ENCODE assay signal across 8 cellular contexts in the genomic region with DNA sequence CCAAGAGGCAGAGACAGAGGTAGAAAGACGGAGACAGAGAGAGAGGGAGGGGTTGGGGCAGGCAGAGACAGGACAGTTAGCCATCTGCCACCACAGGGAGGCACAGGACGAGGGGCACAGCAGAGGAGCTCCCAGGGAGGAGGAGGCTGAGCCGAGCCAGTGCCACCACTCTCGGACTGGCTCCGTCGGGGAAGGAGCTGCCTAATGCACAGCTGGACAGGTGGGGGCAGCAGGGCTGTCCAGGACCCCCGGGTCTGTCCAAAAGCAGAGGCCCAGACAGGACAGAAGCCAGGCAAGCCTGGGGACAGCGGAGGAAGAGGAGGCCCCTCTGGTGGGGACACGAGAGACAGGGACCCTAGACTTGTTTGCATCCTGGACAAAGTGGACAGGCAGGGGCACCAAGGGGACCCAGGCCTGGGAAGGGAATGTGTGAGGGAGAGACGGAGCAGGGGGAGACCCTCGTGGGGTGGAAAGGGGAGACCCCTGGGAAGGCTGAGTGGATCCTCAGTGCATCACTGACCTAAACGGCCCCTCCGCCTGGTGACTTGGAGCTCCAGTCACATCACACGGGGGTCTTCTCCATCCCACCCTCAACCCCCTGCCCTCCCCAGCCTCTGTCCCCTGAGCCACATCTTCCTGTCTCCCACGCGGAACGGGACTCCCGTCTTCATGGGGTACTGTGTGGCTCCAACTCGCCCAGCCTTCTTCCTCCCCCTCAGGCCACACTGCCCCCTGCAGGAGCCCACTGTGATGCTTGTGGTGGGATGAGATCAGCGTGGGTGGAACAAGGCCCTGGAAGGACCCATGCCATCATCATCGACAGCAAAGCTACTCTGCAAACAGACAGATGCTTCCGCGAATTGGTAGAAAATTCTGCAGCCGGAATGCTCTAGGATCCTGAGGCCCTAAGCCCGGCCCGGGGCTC. TPM values are rescaled to one million over a fixed set of nuclear protein-coding genes. Genes with fewer than 3 reads are reported as not detected.
A peak's percentile ranks its signal among the peaks of the same experiment; 100 is the strongest.
DNase-seq lines count a peak whose midpoint lies in the region; ATAC-seq, FAIRE-seq and TF ChIP-seq lines count a peak whose summit lies in the region.

No MANE protein-coding gene starts in this region.

- H4K5ac ChIP-seq in IMR-90 (ENCODE audit: low read depth, low read length) = peak overlapping the region; percentile 9
- no peak overlapping the region for H4K5ac ChIP-seq in H1 (ENCODE audit: insufficient read length, low read depth, low read length)

- H2BK5ac ChIP-seq in IMR-90 (ENCODE audit: low read depth, low read length, poor library complexity, severe bottlenecking) = no peak overlapping the region
- H2BK5ac ChIP-seq in H1 (ENCODE audit: low read depth, low read length) = no peak overlapping the region

- TF ChIP-seq POLR2A in IMR-90 (IDR thresholded peaks at IDR 0.05; ENCODE audit: low read depth, low read length) (no peak), H1 (IDR thresholded peaks at IDR 0.05; ENCODE audit: control extremely low read depth in 1 of 2, low read depth in 2 of 2, low read length in 2 of 2) (no peak)

- H3K18ac ChIP-seq in IMR-90 (ENCODE audit: low read depth, low read length) = no peak overlapping the region
- H3K18ac ChIP-seq in H1 (ENCODE audit: extremely low read depth, low read length) = no peak overlapping the region; the same call in 1 of the 2 replicates

- H3K23ac ChIP-seq in IMR-90 (ENCODE audit: low read depth, low read length) (peak overlapping the region; percentile 12; the same call in 1 of the 2 replicates), H1 (ENCODE audit: insufficient read length) (no peak overlapping the region)

- H3K9me1 ChIP-seq in IMR-90 (ENCODE audit: insufficient read depth, low read length) = peaks cover 11% of the 10 kb centered on the region; the same call in 1 of the 2 replicates

- peak; percentile 52 for DNase-seq in COLO668 (lab: John Stamatoyannopoulos, UW; ENCODE audit: unreplicated experiment)
- DNase-seq in IMR-90 = no peak
- no peak for DNase-seq in H1 (ENCODE audit: low read depth in 1 of 2, low spot score in 2 of 2)
- no peak for DNase-seq in neural crest cell (ENCODE audit: low read depth, low spot score)
- no peak for DNase-seq in GOT3 (lab: John Stamatoyannopoulos, UW)
- no peak for DNase-seq in DMS79 treated with DMSO at 0.1 percent for 48 hours (lab: John Stamatoyannopoulos, UW)
- DNase-seq in NCI-H146 treated with DMSO at 0.1 percent for 48 hours (lab: John Stamatoyannopoulos, UW; ENCODE audit: unreplicated experiment) = no peak

- peak overlapping the region; percentile 66 for H3K4ac ChIP-seq in IMR-90 (ENCODE audit: low read depth, low read length)
- H3K4ac ChIP-seq in H1 (replicated peaks; ENCODE audit: insufficient read length, low read depth, low read length) = no peak overlapping the region

- no peak overlapping the region for H3K56ac ChIP-seq in IMR-90 (ENCODE audit: extremely low read depth, insufficient read depth, low read length)
- no peak overlapping the region for H3K56ac ChIP-seq in H1 (replicated peaks; ENCODE audit: insufficient read length, low read depth, low read length)

- peaks cover 3% of the 10 kb centered on the region; the same call in 1 of the 2 replicates for H3K4me1 ChIP-seq in IMR-90 (ENCODE audit: control insufficient read depth, insufficient read depth, low read length)
- H3K4me1 ChIP-seq in H1 (replicated peaks in 1 of 4; ENCODE audit: control insufficient read depth in 3 of 4, insufficient read depth in 4 of 4, low read length in 3 of 4) = peaks cover 0 to 10% (median 8%) of the 10 kb centered on the region in 4 experiments; a peak in 5 of 7 replicates

- ATAC-seq in IMR-90 (ENCODE audit: low read depth) (no peak; the same call in 1 of the 2 replicates), HG03139 (IDR thresholded peaks at IDR 0.05; ENCODE audit: unreplicated experiment) (no peak)

- H3K9ac ChIP-seq in IMR-90 (ENCODE audit: low read depth, low read length) = peak overlapping the region; percentile 26
- no peak overlapping the region; a peak in 2 of 7 replicates for H3K9ac ChIP-seq in H1 (replicated peaks in 1 of 4; ENCODE audit: extremely low read depth in 1 of 4, low read depth in 3 of 4, low read length in 3 of 4)

- H2AFZ ChIP-seq in IMR-90 (replicated peaks; ENCODE audit: low read length, poor library complexity) = peak overlapping the region; percentile 94
- peak overlapping the region; percentile 24; the same call in 1 of the 2 replicates for H2AFZ ChIP-seq in H1 (ENCODE audit: low read length)

- TF ChIP-seq CTCF in IMR-90 (conservative IDR thresholded peaks at IDR 0.05; ENCODE audit: low read depth, low read length) (peak; percentile 24), H1 (IDR thresholded peaks at IDR 0.05; ENCODE audit: control extremely low read depth in 1 of 3, insufficient read depth in 1 of 3, low read depth in 1 of 3, low read length in 3 of 3) (peak in 2 of 3 experiments; percentile 41 to 52; a peak in 2 of 4 replicates), neural crest cell (conservative IDR thresholded peaks at IDR 0.05) (peak; percentile 25)

- H2BK120ac ChIP-seq in IMR-90 (ENCODE audit: low read depth, low read length) (peak overlapping the region; percentile 2; the same call in 1 of the 2 replicates), H1 (replicated peaks; ENCODE audit: low read depth, low read length) (no peak overlapping the region)

- BruUV-seq in IMR-90 (replicated peaks; lab: Mats Ljungman, UMichigan) = no TSS peak

- H2AK5ac ChIP-seq in IMR-90 (ENCODE audit: low read depth, low read length) (peak overlapping the region; percentile 51; the same call in 1 of the 2 replicates), H1 (ENCODE audit: low read depth, low read length) (peak overlapping the region; percentile 88; the same call in 1 of the 2 replicates)

- no peaks in the 10 kb centered on the region for H3K79me2 ChIP-seq in H1 (ENCODE audit: control insufficient read depth in 1 of 2, insufficient read depth in 2 of 2, low read length in 2 of 2)

- H3K27ac ChIP-seq in IMR-90 (ENCODE audit: insufficient read depth, low read length) = 0 out of 2 replicates have a peak overlapping the region, but pooled peaks have one; percentile 0
- no peak overlapping the region for H3K27ac ChIP-seq in H1 (ENCODE audit: low read depth, low read length)

- H3K9me3 Mint-ChIP-seq in neural crest cell = no peaks in the 10 kb centered on the region

- H3K27me3 Mint-ChIP-seq in neural crest cell (ENCODE audit: low read depth) = peaks cover 3% of the 10 kb centered on the region

- peak overlapping the region; percentile 65 for H3K4me2 ChIP-seq in IMR-90 (ENCODE audit: low read depth, low read length)
- H3K4me2 ChIP-seq in H1 (ENCODE audit: insufficient read depth in 1 of 2, low read depth in 2 of 2, low read length in 2 of 2) = peak overlapping the region; percentile 1 to 51; a peak in 2 of 4 replicates

- H3K27me3 ChIP-seq in IMR-90 (ENCODE audit: control insufficient read depth, insufficient read depth, low read length) (peaks cover 6% of the 10 kb centered on the region; the same call in 1 of the 2 replicates), H1 (replicated peaks in 1 of 4; ENCODE audit: control insufficient read depth in 3 of 4, extremely low read depth in 1 of 4, insufficient read depth in 3 of 4, low read length in 3 of 4) (no peaks in the 10 kb centered on the region; a peak in 2 of 7 replicates)

- H2BK15ac ChIP-seq in IMR-90 (ENCODE audit: low read depth, low read length) (no peak overlapping the region), H1 (ENCODE audit: low read length) (peak overlapping the region; percentile 72; the same call in 1 of the 2 replicates)

- H2BK20ac ChIP-seq in IMR-90 (ENCODE audit: low read depth, low read length) (no peak overlapping the region), H1 (ENCODE audit: low read length) (no peak overlapping the region)

- H3K79me1 ChIP-seq in IMR-90 (ENCODE audit: low read depth in 1 of 2, low read length in 2 of 2) = no peaks in the 10 kb centered on the region
- no peaks in the 10 kb centered on the region for H3K79me1 ChIP-seq in H1 (ENCODE audit: low read depth, low read length)

- no peak for FAIRE-seq in H1 (lab: Jason Lieb, UNC)

- dilution Hi-C loops in IMR-90 (cut with HindIII; ENCODE audit: low sequenced_read_pairs, unreplicated experiment) = no loop called here

- CTCF ChIA-PET in IMR-90 (lab: Yijun Ruan, JAX) = interaction anchor here (0.6 kb wide), 1 partner anchor 72 kb away, joined by 3 read pairs; no protein-coding TSS in a partner anchor
- CTCF ChIA-PET in H1 (lab: Charles Lee; ENCODE audit: partially characterized antibody) = interaction anchor here (0.7 to 3.0 kb wide), 14 partner anchors 9 to 96 kb away, joined by 3 to 13 read pairs (median 5); partner anchors contain the start of gene F7

- H3K9me3 ChIP-seq in IMR-90 (ENCODE audit: control insufficient read depth, insufficient read depth, low read length) = no peaks in the 10 kb centered on the region
- H3K9me3 ChIP-seq in H1 (ENCODE audit: insufficient read depth in 2 of 2, low read depth in 1 of 2, low read length in 1 of 2) = no peaks in the 10 kb centered on the region

- no peaks in the 10 kb centered on the region for H3K23me2 ChIP-seq in H1 (ENCODE audit: low read depth, low read length)

- intact Hi-C loops in IMR-90 (cut with micrococcal nuclease) = no loop called here

- H4K8ac ChIP-seq in IMR-90 (ENCODE audit: low read depth in 2 of 2, low read length in 2 of 2) (peak overlapping the region; percentile 42 to 55; a peak in 3 of 4 replicates), H1 (ENCODE audit: extremely low read depth, insufficient read depth, low read length) (no peak overlapping the region)

- 0 out of 2 replicates have a peak overlapping the region, but pooled peaks have one; percentile 19 for H3K14ac ChIP-seq in IMR-90 (replicated peaks; ENCODE audit: low read depth, low read length)
- no peak overlapping the region for H3K14ac ChIP-seq in H1 (ENCODE audit: insufficient read length)

- POLR2A ChIA-PET in IMR-90 (lab: Charles Lee; ENCODE audit: unreplicated experiment) (no interaction called here), H1 (lab: Charles Lee; ENCODE audit: partially characterized antibody) (interaction anchor here (1.3 to 2.0 kb wide), 3 partner anchors 14 to 68 kb away, joined by 4 to 6 read pairs (median 4); no protein-coding TSS in a partner anchor)

- H3K4me3 ChIP-seq in IMR-90 (ENCODE audit: insufficient read depth, low read depth, low read length) (peak overlapping the region; percentile 44; the same call in 1 of the 2 replicates), H1 (ENCODE audit: extremely low read depth in 1 of 4, insufficient read depth in 2 of 4, low read depth in 3 of 4, low read length in 4 of 4) (no peak overlapping the region)

- peak overlapping the region; percentile 15 for H4K91ac ChIP-seq in IMR-90 (ENCODE audit: insufficient read depth, low read depth, low read length)
- no peak overlapping the region for H4K91ac ChIP-seq in H1 (replicated peaks; ENCODE audit: insufficient read length, low read length)

- no peaks in the 10 kb centered on the region for H4K20me1 ChIP-seq in IMR-90 (ENCODE audit: insufficient read depth, low read length)
- peaks cover 0 to 4% of the 10 kb centered on the region in 2 experiments for H4K20me1 ChIP-seq in H1 (replicated peaks in 1 of 2; ENCODE audit: control insufficient read depth in 1 of 2, insufficient read depth in 2 of 2, low read length in 2 of 2)

- in situ Hi-C loops in IMR-90 (cut with MboI; ENCODE audit: low sequenced_read_pairs) = no loop called here

- peak overlapping the region; percentile 68; the same call in 1 of the 2 replicates for H2BK12ac ChIP-seq in H1 (ENCODE audit: low read depth, low read length)

- no peak for TF ChIP-seq EP300 in H1 (IDR thresholded peaks at IDR 0.05; ENCODE audit: borderline replicate concordance in 1 of 2, low read depth in 2 of 2, low read length in 2 of 2)

- H2AK9ac ChIP-seq in IMR-90 (replicated peaks; ENCODE audit: low read depth, low read length, poor library complexity) = peak overlapping the region; percentile 43

- no peak overlapping the region for H3K4me3 Mint-ChIP-seq in neural crest cell

- H3K36me3 Mint-ChIP-seq in neural crest cell (ENCODE audit: low read depth) = no peaks in the 10 kb centered on the region

- 85% methylated on average over 8 of the region's 26 CpGs; no CpG with 5 or more reads in 1 of the 2 experiments for WGBS in IMR-90 (ENCODE audit: extremely low coverage in 2 of 2, insufficient read length in 1 of 2), 2 experiments
- 87% methylated on average over 18 of the region's 26 CpGs; no CpG with 5 or more reads in 1 of the 2 experiments for whole genome bisulfite sequencing in H1 (ENCODE audit: extremely low coverage in 1 of 2, insufficient coverage in 1 of 2, insufficient read length in 1 of 2, insufficient replicate concordance in 2 of 2, low coverage in 1 of 2, low lambda C conversion rate in 2 of 2, missing lambda C conversion rate in 1 of 2), 2 experiments

- TF ChIP-seq RAD21 in IMR-90 (IDR thresholded peaks at IDR 0.05; ENCODE audit: low read length) = no peak
- TF ChIP-seq RAD21 in H1 (IDR thresholded peaks at IDR 0.05 in 1 of 2, conservative IDR thresholded peaks at IDR 0.05 in 1 of 2; ENCODE audit: low read depth in 2 of 2, low read length in 2 of 2) = peak; percentile 39 to 61; a peak in 3 of 4 replicates

- peaks cover 12% of the 10 kb centered on the region for H3K4me1 Mint-ChIP-seq in neural crest cell

- no peaks in the 10 kb centered on the region for H3K36me3 ChIP-seq in IMR-90 (ENCODE audit: control insufficient read depth, insufficient read depth, low read length)
- H3K36me3 ChIP-seq in H1 (ENCODE audit: control insufficient read depth in 2 of 4, insufficient read depth in 4 of 4, low read length in 3 of 4) = no peaks in the 10 kb centered on the region; a peak in 1 of 8 replicates

- no peak overlapping the region for H3K27ac Mint-ChIP-seq in neural crest cell (ENCODE audit: unreplicated experiment)

RNA-seq across cellular contexts. Expression of gene F10, which starts 0.9 kb away (rescaled TPM):
- total RNA-seq in IMR-90 (2012; rRNA removed) (7.2 and 9.1 TPM in 2 replicates), neural crest cell (0.89 and 1.0 TPM in 2 replicates)
- polyA plus RNA-seq in IMR-90 (2012; rRNA removed) (19.5 and 19.7 TPM in 2 replicates), H1 (2011; rRNA removed) (3.5 and 4.2 TPM in 2 replicates)
- 12.2 and 29.3 TPM in 2 replicates for polyA plus RNA-seq in IMR-90 (2012; cell fraction: cytosol; rRNA removed)
- 9.8 and 11.4 TPM in 2 replicates for polyA plus RNA-seq in IMR-90 (2012; cell fraction: nucleus; rRNA removed; ENCODE audit: low replicate concordance)
- 2.0 and 2.3 TPM in 2 replicates for total RNA-seq in H1 (2021; fragmentation: NEBNext Ultra II Directional; extraction: Animal tissue kit (Norgen Biotek cat#: 25700))
- 3.9 TPM for polyA plus RNA-seq in H1 (2011; cell fraction: cytosol; rRNA removed)
- 3.1 TPM for polyA plus RNA-seq in H1 (2011; cell fraction: nucleus; rRNA removed)
- 1.9 to 3.5 TPM (median 2.6 TPM) in 4 replicates for polyA plus RNA-seq in H1 (2012, experiment 1 of 2)
- 1.4 TPM for polyA plus RNA-seq in H1 (2012, experiment 2 of 2)
- polyA plus RNA-seq in H1 (2013, experiment 1 of 2) = 2.9 TPM
- polyA plus RNA-seq in H1 (2013, experiment 2 of 2) = 3.4 TPM
- polyA minus RNA-seq in H1 (2011; rRNA and poly(A)+ RNA removed) = 0.91 and 1.4 TPM in 2 replicates
- polyA minus RNA-seq in H1 (2011; cell fraction: cytosol; rRNA and poly(A)+ RNA removed) = 0.81 TPM
- 1.6 TPM for polyA minus RNA-seq in H1 (2011; cell fraction: nucleus; rRNA and poly(A)+ RNA removed)

RNA-seq across cellular contexts. Expression of gene F7, which starts 17.9 kb away (rescaled TPM):
- total RNA-seq in IMR-90 (2012; rRNA removed) = under 0.01 TPM in 1 of 2 replicates, not detected in the other
- polyA plus RNA-seq in IMR-90 (2012; rRNA removed) = 0.07 and 0.09 TPM in 2 replicates
- 0.03 TPM in 1 of 2 replicates, not detected in the other for polyA plus RNA-seq in IMR-90 (2012; cell fraction: cytosol; rRNA removed)
- polyA plus RNA-seq in IMR-90 (2012; cell fraction: nucleus; rRNA removed; ENCODE audit: low replicate concordance) = 0.09 TPM in 2 replicates
- total RNA-seq in H1 (2021; fragmentation: NEBNext Ultra II Directional; extraction: Animal tissue kit (Norgen Biotek cat#: 25700)) = 0.43 and 0.67 TPM in 2 replicates
- polyA plus RNA-seq in H1 (2011; rRNA removed) = 0.85 and 0.98 TPM in 2 replicates
- 0.93 TPM for polyA plus RNA-seq in H1 (2011; cell fraction: cytosol; rRNA removed)
- 4.3 TPM for polyA plus RNA-seq in H1 (2011; cell fraction: nucleus; rRNA removed)
- 0.39 to 1.4 TPM (median 0.95 TPM) in 4 replicates for polyA plus RNA-seq in H1 (2012, experiment 1 of 2)
- 0.12 TPM for polyA plus RNA-seq in H1 (2012, experiment 2 of 2)
- 0.18 TPM for polyA plus RNA-seq in H1 (2013, experiment 1 of 2)
- 0.18 TPM for polyA plus RNA-seq in H1 (2013, experiment 2 of 2)
- polyA minus RNA-seq in H1 (2011; rRNA and poly(A)+ RNA removed) = 1.5 and 3.2 TPM in 2 replicates
- polyA minus RNA-seq in H1 (2011; cell fraction: cytosol; rRNA and poly(A)+ RNA removed) = not detected
- polyA minus RNA-seq in H1 (2011; cell fraction: nucleus; rRNA and poly(A)+ RNA removed) = 2.6 TPM
- total RNA-seq in neural crest cell = 1.0 and 1.2 TPM in 2 replicates

RNA-seq across cellular contexts. Expression of gene PROZ, which starts 35.0 kb away (rescaled TPM):
- total RNA-seq in IMR-90 (2012; rRNA removed) (not detected in 2 replicates), neural crest cell (not detected in 2 replicates)
- polyA plus RNA-seq in IMR-90 (2012; rRNA removed) (not detected in 2 replicates), H1 (2011; rRNA removed) (0.05 TPM in 1 of 2 replicates, not detected in the other)
- polyA plus RNA-seq in IMR-90 (2012; cell fraction: cytosol; rRNA removed) = not detected in 2 replicates
- not detected in 2 replicates for polyA plus RNA-seq in IMR-90 (2012; cell fraction: nucleus; rRNA removed; ENCODE audit: low replicate concordance)
- not detected in 2 replicates for total RNA-seq in H1 (2021; fragmentation: NEBNext Ultra II Directional; extraction: Animal tissue kit (Norgen Biotek cat#: 25700))
- 0.05 TPM for polyA plus RNA-seq in H1 (2011; cell fraction: cytosol; rRNA removed)
- 0.68 TPM for polyA plus RNA-seq in H1 (2011; cell fraction: nucleus; rRNA removed)
- polyA plus RNA-seq in H1 (2012, experiment 1 of 2) = 0.50 to 0.68 TPM (median 0.63 TPM) in 3 of 4 replicates, not detected in the other
- polyA plus RNA-seq in H1 (2012, experiment 2 of 2) = 0.12 TPM
- polyA plus RNA-seq in H1 (2013, experiment 1 of 2) = not detected
- polyA plus RNA-seq in H1 (2013, experiment 2 of 2) = not detected
- polyA minus RNA-seq in H1 (2011; rRNA and poly(A)+ RNA removed) = not detected in 2 replicates
- polyA minus RNA-seq in H1 (2011; cell fraction: cytosol; rRNA and poly(A)+ RNA removed) = not detected
- polyA minus RNA-seq in H1 (2011; cell fraction: nucleus; rRNA and poly(A)+ RNA removed) = not detected
